ENCODE assay signal across 1 cellular context in the genomic region with DNA sequence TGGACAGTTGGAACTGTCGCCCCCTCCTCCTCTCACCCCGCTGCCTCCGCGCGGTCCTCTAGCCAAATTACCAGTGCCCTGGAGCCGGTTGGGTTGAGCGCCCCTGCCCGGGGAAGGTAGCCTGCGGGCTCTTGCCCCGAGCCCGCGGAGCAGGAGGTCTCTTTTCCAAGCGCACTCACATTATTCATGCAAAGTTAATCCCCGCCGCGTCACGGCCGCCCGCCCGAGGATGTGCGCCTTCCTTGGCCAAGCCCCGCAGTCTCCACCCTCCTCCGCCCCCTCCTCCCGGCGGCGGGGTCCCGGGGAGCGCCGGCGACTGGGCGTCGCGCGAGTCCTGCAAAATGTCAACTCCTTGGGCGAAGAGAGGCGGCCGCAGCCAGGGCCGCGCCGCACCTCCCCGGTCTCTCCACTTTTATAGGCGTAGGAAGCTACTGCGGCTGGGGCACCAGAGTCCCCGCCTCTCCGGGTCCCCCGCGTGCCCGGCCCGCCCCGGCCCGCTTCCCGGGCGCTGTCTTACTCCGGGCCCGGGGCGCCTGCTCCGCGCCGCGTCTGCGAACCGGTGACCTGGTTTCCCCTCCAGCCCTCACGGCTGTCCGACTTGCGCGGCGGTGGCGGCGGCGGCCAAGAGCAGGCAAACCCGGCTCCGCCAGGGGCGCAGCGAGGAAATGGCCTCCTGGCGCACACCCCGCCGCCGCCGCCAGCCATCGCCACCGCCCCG.
TF ChIP-seq lines count a peak whose summit lies in the region.

A gene (minus strand): TSS at position 235 of the 718 bp plus-strand sequence.

TF ChIP-seq in K562, 482 proteins besides CTCF, POLR2A, EP300 and RAD21 (continued from another document):
- TF ChIP-seq TOE1 (IDR thresholded peaks at IDR 0.05; ENCODE audit: borderline replicate concordance) = 0 out of 2 replicates have a peak, but pooled peaks have one; percentile 2
- no peak for TF ChIP-seq TOE1 (CRISPR knock-in tag; IDR thresholded peaks at IDR 0.05; ENCODE audit: borderline replicate concordance, low read depth)
- TF ChIP-seq ZZZ3 (IDR thresholded peaks at IDR 0.05) = no peak
- TF ChIP-seq NBN (IDR thresholded peaks at IDR 0.05; ENCODE audit: low read depth) = no peak
- no peak for TF ChIP-seq MXI1 (IDR thresholded peaks at IDR 0.05; ENCODE audit: low read depth, low read length)
- TF ChIP-seq ZNF124 (CRISPR knock-in tag; IDR thresholded peaks at IDR 0.05) = no peak
- no peak for TF ChIP-seq GABPB2 (CRISPR knock-in tag; conservative IDR thresholded peaks at IDR 0.05)
- TF ChIP-seq, protein P1, sequence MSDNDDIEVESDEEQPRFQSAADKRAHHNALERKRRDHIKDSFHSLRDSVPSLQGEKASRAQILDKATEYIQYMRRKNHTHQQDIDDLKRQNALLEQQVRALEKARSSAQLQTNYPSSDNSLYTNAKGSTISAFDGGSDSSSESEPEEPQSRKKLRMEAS (CRISPR knock-in tag; IDR thresholded peaks at IDR 0.05) = no peak
- no peak for TF ChIP-seq TEAD2 (tag; IDR thresholded peaks at IDR 0.05)
- TF ChIP-seq NEUROD1 (IDR thresholded peaks at IDR 0.05; ENCODE audit: borderline replicate concordance, low read depth, low read length, partially characterized antibody) = peak; percentile 19
- no peak for TF ChIP-seq PPARD (CRISPR knock-in tag; IDR thresholded peaks at IDR 0.05)
- TF ChIP-seq, protein P2, sequence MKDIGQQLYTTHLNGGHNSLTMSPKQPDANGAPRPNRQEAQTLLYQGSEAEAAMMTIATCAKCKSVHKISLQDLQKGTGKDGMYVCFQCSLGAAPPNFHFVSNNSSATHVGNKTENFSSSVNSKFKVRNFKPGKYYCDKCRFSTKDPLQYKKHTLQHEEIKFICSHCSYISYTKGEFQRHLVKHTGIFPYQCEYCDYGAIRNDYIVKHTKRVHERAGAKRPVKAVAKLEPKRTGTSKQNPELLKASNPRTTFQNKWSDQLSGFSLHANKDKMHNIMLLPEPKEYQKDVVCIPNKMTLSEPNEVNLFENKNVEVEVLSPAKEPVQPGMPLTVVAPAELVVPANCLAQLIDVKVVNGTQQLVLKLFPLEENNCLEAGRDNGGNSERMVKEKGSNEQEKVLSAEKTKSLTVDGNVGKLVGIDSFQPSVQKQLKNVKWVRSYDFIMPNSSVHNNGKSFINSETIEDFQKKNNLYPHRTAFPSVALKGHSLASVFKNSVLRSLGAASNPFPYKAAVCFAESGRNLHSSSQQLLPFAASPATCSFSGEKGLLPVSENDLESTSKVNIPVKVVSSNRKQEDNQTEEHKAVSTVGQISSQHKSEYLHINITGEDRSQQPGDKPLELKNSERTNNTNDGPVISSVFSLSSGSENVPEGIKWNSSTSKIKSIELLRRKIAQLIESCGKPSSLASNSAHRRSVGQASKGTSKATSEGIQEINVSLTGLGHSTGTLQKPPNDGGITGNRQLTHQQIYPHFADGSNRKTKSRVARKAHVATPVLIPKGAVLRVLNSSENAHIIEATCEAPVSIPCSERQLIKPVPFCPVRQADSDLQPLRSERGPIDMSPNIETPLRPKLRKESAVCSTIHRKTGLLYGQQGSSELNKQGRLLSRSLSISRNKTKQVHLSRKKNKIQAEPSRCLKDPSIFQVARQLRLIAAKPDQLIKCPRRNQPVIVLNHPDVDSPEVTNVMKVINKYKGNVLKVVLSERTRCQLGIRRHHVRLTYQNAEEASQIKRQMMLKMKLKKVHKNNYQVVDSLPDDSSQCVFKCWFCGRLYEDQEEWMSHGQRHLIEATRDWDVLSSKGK (CRISPR knock-in tag; IDR thresholded peaks at IDR 0.05) = no peak
- TF ChIP-seq, protein P3, sequence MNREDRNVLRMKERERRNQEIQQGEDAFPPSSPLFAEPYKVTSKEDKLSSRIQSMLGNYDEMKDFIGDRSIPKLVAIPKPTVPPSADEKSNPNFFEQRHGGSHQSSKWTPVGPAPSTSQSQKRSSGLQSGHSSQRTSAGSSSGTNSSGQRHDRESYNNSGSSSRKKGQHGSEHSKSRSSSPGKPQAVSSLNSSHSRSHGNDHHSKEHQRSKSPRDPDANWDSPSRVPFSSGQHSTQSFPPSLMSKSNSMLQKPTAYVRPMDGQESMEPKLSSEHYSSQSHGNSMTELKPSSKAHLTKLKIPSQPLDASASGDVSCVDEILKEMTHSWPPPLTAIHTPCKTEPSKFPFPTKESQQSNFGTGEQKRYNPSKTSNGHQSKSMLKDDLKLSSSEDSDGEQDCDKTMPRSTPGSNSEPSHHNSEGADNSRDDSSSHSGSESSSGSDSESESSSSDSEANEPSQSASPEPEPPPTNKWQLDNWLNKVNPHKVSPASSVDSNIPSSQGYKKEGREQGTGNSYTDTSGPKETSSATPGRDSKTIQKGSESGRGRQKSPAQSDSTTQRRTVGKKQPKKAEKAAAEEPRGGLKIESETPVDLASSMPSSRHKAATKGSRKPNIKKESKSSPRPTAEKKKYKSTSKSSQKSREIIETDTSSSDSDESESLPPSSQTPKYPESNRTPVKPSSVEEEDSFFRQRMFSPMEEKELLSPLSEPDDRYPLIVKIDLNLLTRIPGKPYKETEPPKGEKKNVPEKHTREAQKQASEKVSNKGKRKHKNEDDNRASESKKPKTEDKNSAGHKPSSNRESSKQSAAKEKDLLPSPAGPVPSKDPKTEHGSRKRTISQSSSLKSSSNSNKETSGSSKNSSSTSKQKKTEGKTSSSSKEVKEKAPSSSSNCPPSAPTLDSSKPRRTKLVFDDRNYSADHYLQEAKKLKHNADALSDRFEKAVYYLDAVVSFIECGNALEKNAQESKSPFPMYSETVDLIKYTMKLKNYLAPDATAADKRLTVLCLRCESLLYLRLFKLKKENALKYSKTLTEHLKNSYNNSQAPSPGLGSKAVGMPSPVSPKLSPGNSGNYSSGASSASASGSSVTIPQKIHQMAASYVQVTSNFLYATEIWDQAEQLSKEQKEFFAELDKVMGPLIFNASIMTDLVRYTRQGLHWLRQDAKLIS (CRISPR knock-in tag; IDR thresholded peaks at IDR 0.05) = peak; percentile 35; the same call in 1 of the 2 replicates
- TF ChIP-seq ZNF668 (CRISPR knock-in tag; IDR thresholded peaks at IDR 0.05) = no peak
- TF ChIP-seq, protein P4, sequence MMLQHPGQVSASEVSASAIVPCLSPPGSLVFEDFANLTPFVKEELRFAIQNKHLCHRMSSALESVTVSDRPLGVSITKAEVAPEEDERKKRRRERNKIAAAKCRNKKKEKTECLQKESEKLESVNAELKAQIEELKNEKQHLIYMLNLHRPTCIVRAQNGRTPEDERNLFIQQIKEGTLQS (IDR thresholded peaks at IDR 0.05) = no peak
- TF ChIP-seq, protein P4 (CRISPR knock-in tag; conservative IDR thresholded peaks at IDR 0.05) = peak; percentile 26; the same call in 1 of the 2 replicates
- TF ChIP-seq KLF16 (IDR thresholded peaks at IDR 0.05) = 0 out of 2 replicates have a peak, but pooled peaks have one; percentile 0
- no peak for TF ChIP-seq ZNF696 (CRISPR knock-in tag; conservative IDR thresholded peaks at IDR 0.05)
- no peak for TF ChIP-seq ZNF24 (IDR thresholded peaks at IDR 0.05)
- TF ChIP-seq ZNF41 (CRISPR knock-in tag; conservative IDR thresholded peaks at IDR 0.05) = no peak
- no peak for TF ChIP-seq SREBF2 (CRISPR knock-in tag; IDR thresholded peaks at IDR 0.05)
- TF ChIP-seq, protein P5, sequence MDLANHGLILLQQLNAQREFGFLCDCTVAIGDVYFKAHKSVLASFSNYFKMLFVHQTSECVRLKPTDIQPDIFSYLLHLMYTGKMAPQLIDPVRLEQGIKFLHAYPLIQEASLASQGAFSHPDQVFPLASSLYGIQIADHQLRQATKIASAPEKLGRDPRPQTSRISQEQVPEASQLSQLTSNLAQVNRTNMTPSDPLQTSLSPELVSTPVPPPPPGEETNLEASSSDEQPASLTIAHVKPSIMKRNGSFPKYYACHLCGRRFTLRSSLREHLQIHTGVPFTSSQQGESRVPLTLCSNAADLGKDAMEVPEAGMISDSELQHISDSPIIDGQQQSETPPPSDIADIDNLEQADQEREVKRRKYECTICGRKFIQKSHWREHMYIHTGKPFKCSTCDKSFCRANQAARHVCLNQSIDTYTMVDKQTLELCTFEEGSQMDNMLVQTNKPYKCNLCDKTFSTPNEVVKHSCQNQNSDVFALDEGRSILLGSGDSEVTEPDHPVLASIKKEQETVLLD (IDR thresholded peaks at IDR 0.05) = no peak
- 0 out of 2 replicates have a peak, but pooled peaks have one; percentile 21 for TF ChIP-seq GATAD2A (IDR thresholded peaks at IDR 0.05)
- TF ChIP-seq DDX20 (tag; IDR thresholded peaks at IDR 0.05; ENCODE audit: low read depth) = no peak
- 0 out of 2 replicates have a peak, but pooled peaks have one; percentile 1 for TF ChIP-seq ARID1B (IDR thresholded peaks at IDR 0.05)
- TF ChIP-seq CREB1 (IDR thresholded peaks at IDR 0.05) = peak; percentile 40
- TF ChIP-seq CREB1 (CRISPR knock-in tag; IDR thresholded peaks at IDR 0.05) = peak; percentile 53; the same call in 1 of the 2 replicates
- peak; percentile 55; the same call in 1 of the 2 replicates for TF ChIP-seq ZNF175 (CRISPR knock-in tag; IDR thresholded peaks at IDR 0.05; ENCODE audit: low read depth)
- TF ChIP-seq PML (IDR thresholded peaks at IDR 0.05; ENCODE audit: low read length) = no peak
- TF ChIP-seq MEF2D (tag; conservative IDR thresholded peaks at IDR 0.05; ENCODE audit: low read depth) = no peak
- TF ChIP-seq MAFF (IDR thresholded peaks at IDR 0.05; ENCODE audit: low read length) = no peak
- TF ChIP-seq DMBX1 (CRISPR knock-in tag; IDR thresholded peaks at IDR 0.05; ENCODE audit: borderline replicate concordance) = no peak
- no peak for TF ChIP-seq LARP7 (IDR thresholded peaks at IDR 0.05)
- no peak for TF ChIP-seq PHF21A (IDR thresholded peaks at IDR 0.05; ENCODE audit: borderline replicate concordance, low read depth)
- no peak for TF ChIP-seq BACH1 (tag; IDR thresholded peaks at IDR 0.05)
- no peak for TF ChIP-seq ZNF551 (CRISPR knock-in tag; IDR thresholded peaks at IDR 0.05)
- TF ChIP-seq, protein P6, sequence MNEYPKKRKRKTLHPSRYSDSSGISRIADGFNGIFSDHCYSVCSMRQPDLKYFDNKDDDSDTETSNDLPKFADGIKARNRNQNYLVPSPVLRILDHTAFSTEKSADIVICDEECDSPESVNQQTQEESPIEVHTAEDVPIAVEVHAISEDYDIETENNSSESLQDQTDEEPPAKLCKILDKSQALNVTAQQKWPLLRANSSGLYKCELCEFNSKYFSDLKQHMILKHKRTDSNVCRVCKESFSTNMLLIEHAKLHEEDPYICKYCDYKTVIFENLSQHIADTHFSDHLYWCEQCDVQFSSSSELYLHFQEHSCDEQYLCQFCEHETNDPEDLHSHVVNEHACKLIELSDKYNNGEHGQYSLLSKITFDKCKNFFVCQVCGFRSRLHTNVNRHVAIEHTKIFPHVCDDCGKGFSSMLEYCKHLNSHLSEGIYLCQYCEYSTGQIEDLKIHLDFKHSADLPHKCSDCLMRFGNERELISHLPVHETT (CRISPR knock-in tag; conservative IDR thresholded peaks at IDR 0.05 in 1 of 2, IDR thresholded peaks at IDR 0.05 in 1 of 2) = peak in 1 of 2 experiments; percentile 86; a peak in 2 of 4 replicates
- TF ChIP-seq ZBTB7A (IDR thresholded peaks at IDR 0.05; ENCODE audit: borderline replicate concordance, control insufficient read depth, low read depth, low read length) = peak; percentile 35
- TF ChIP-seq, protein P7, sequence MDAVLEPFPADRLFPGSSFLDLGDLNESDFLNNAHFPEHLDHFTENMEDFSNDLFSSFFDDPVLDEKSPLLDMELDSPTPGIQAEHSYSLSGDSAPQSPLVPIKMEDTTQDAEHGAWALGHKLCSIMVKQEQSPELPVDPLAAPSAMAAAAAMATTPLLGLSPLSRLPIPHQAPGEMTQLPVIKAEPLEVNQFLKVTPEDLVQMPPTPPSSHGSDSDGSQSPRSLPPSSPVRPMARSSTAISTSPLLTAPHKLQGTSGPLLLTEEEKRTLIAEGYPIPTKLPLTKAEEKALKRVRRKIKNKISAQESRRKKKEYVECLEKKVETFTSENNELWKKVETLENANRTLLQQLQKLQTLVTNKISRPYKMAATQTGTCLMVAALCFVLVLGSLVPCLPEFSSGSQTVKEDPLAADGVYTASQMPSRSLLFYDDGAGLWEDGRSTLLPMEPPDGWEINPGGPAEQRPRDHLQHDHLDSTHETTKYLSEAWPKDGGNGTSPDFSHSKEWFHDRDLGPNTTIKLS (IDR thresholded peaks at IDR 0.05; ENCODE audit: borderline replicate concordance, low read depth) = no peak; the same call in 1 of the 2 replicates
- peak; percentile 78 for TF ChIP-seq PCBP1 (IDR thresholded peaks at IDR 0.05; ENCODE audit: low read depth, low read length, poor library complexity, severe bottlenecking)
- TF ChIP-seq PHB2 (IDR thresholded peaks at IDR 0.05; ENCODE audit: low read depth) = no peak
- TF ChIP-seq, protein P8, sequence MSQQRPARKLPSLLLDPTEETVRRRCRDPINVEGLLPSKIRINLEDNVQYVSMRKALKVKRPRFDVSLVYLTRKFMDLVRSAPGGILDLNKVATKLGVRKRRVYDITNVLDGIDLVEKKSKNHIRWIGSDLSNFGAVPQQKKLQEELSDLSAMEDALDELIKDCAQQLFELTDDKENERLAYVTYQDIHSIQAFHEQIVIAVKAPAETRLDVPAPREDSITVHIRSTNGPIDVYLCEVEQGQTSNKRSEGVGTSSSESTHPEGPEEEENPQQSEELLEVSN (IDR thresholded peaks at IDR 0.05; ENCODE audit: borderline replicate concordance in 1 of 2, extremely low read depth in 1 of 2, insufficient read depth in 1 of 2, insufficient read length in 1 of 2, low read depth in 1 of 2, low read length in 1 of 2, poor library complexity in 1 of 2, severe bottlenecking in 1 of 2) = peak; percentile 38 to 74
- no peak for TF ChIP-seq JUNB (CRISPR knock-in tag; conservative IDR thresholded peaks at IDR 0.05)
- peak; percentile 13 for TF ChIP-seq RBM22 (IDR thresholded peaks at IDR 0.05; ENCODE audit: low read depth, low read length, poor library complexity, severe bottlenecking)
